Comparison of ENCODE assay signal across 32 cellular contexts in the genomic region with DNA sequence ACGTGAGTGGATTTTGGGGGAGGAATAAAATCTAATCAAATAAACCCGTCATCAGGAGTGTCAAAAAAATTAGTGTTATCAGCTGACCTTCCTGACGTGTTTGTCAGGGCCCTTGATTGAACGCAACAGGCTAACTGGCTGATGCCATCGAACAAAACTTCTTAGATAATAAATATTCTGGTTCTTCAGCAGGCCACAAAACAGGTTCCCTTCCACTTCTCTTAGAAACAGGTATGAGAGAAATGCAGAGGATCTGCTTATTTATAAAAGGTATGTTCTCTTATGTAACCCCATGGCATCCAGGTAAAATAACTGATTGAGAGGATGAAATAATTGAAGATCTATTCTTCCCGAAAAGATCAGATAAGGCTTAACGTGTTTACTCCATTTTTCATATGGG.
"Had no signal": no experiment of that assay in that cellular context is flagged by ENCODE, and none has a peak within 500 bp of the region (broad histone marks: within the 10 kb centered on the region; RNA-seq: fewer than 3 reads in every experiment).

No MANE protein-coding gene starts in this region.

- H3K4me1 ChIP-seq: adrenal gland, ascending aorta, breast epithelium had no signal

- DNase-seq: activated effector memory CD4-positive, alpha-beta T cell treated with anti-CD3 and anti-CD28 coated beads, Interleukin-2, amount 50 U/mL, for 16 hours; activated effector memory CD4-positive, alpha-beta T cell treated with Interleukin-2 at 50 U/mL for 16 hours; activated gamma-delta T cell; activated gamma-delta T cell treated with Interleukin-2 at 50 U/mL for 16 hours; activated naive CD4-positive, alpha-beta T cell; activated naive CD4-positive, alpha-beta T cell treated with anti-CD3 and anti-CD28 coated beads for 36 hours; activated naive CD4-positive, alpha-beta T cell treated with anti-CD3 and anti-CD28 coated beads, Interleukin-2, amount 10 ng/mL, durations not matched to agents 7 days and 5 days; activated naive CD4-positive, alpha-beta T cell treated with anti-CD3 and anti-CD28 coated beads, Interleukin-2, amount 50 U/mL, for 16 hours; activated naive CD4-positive, alpha-beta T cell treated with Interleukin-2 at 50 U/mL for 16 hours; activated naive CD8-positive, alpha-beta T cell treated with anti-CD3 and anti-CD28 coated beads for 36 hours; activated naive CD8-positive, alpha-beta T cell treated with anti-CD3 and anti-CD28 coated beads, Interleukin-2, amount 10 ng/mL, durations not matched to agents 7 days and 5 days; activated naive CD8-positive, alpha-beta T cell treated with anti-CD3 and anti-CD28 coated beads, Interleukin-2, amount 50 U/mL, for 24 hours; activated T-cell treated with anti-CD3 and anti-CD28 coated beads for 4 hours; activated T-cell treated with anti-CD3 and anti-CD28 coated beads, Interleukin-2, amount 50 U/mL, for 1 hour; activated T-cell treated with anti-CD3 and anti-CD28 coated beads, Interleukin-2, amount 50 U/mL, for 24 hours; activated T-cell treated with anti-CD3 and anti-CD28 coated beads, Interleukin-2, amount 50 U/mL, for 4 hours; activated T-cell treated with anti-CD3 and anti-CD28 coated beads, Interleukin-2, amount 50 U/mL, for 48 hours; activated T-cell treated with anti-CD3 and anti-CD28 coated beads, Interleukin-2, amount 50 U/mL, for 72 hours; adrenal gland; amniotic stem cell; amygdala; anterior cingulate cortex; aorta; brain microvascular endothelial cell; caudate nucleus; central memory CD4-positive, alpha-beta T cell; cerebellar nuclear complex had no signal

- H3K27ac ChIP-seq: adrenal gland, ascending aorta, body of pancreas, brain microvascular endothelial cell, breast epithelium had no signal

- H3K27me3 ChIP-seq: adrenal gland, ascending aorta, body of pancreas, brain microvascular endothelial cell, breast epithelium had no signal

- H3K9me3 ChIP-seq: adrenal gland, ascending aorta, body of pancreas, breast epithelium had no signal

- ATAC-seq: activated naive CD4-positive, alpha-beta T cell treated with anti-CD3 and anti-CD28 coated beads, Interleukin-2, amount 50 U/mL, for 72 hours; activated naive CD8-positive, alpha-beta T cell treated with anti-CD3 and anti-CD28 coated beads, Interleukin-2, amount 50 U/mL, for 24 hours; activated T-cell treated with anti-CD3 and anti-CD28 coated beads, Interleukin-2, amount 50 U/mL, for 4 hours; activated T-cell treated with anti-CD3 and anti-CD28 coated beads, Interleukin-2, amount 50 U/mL, for 72 hours; activated T-helper 17 cell treated with anti-CD3 and anti-CD28 coated beads, Interleukin-2, amount 50 U/mL, for 72 hours; body of pancreas had no signal

- H3K36me3 ChIP-seq: adrenal gland, ascending aorta, brain microvascular endothelial cell, breast epithelium had no signal

- H3K4me3 ChIP-seq: adrenal gland, ascending aorta, body of pancreas, breast epithelium had no signal
